ENCODE assay signal across 14 cellular contexts in genomic region chr14:100680439-100681051, GRCh38. TPM values are rescaled to one million over a fixed set of nuclear protein-coding genes. Genes with fewer than 3 reads are reported as not detected.
DNase-seq lines count a peak whose midpoint lies in the region; ATAC-seq, FAIRE-seq and TF ChIP-seq lines count a peak whose summit lies in the region.
"Had no signal": no experiment of that assay in that cellular context is flagged by ENCODE, and none has a peak within 500 bp of the region (broad histone marks: within the 10 kb centered on the region; RNA-seq: fewer than 3 reads in every experiment).

No MANE protein-coding gene starts in this region.

- H3K4ac ChIP-seq in IMR-90 (ENCODE audit: low read depth, low read length): no peak overlapping the region

- H3K23ac ChIP-seq in IMR-90 (ENCODE audit: low read depth, low read length): no peak overlapping the region

- H3K9me1 ChIP-seq in IMR-90 (ENCODE audit: insufficient read depth, low read length): no peaks in the 10 kb centered on the region; the same call in 1 of the 2 replicates

- H3K56ac ChIP-seq in IMR-90 (ENCODE audit: extremely low read depth, insufficient read depth, low read length): no peak overlapping the region

- no peak for DNase-seq in IMR-90
- DNase-seq in astrocyte (ENCODE audit: low read depth): no peak
- DNase-seq in lower lobe of right lung: no peak
- DNase-seq in testis: peak; percentile 44
- no peak for DNase-seq in activated naive CD4-positive, alpha-beta T cell treated with anti-CD3 and anti-CD28 coated beads, Interleukin-2, amount 50 U/mL, for 16 hours
- no peak for DNase-seq in activated naive CD4-positive, alpha-beta T cell (lab: John Stamatoyannopoulos, UW)
- DNase-seq in DMS114 treated with DMSO at 0.1 percent for 48 hours (lab: John Stamatoyannopoulos, UW; ENCODE audit: unreplicated experiment): no peak
- DNase-seq: activated CD8-positive, alpha-beta memory T cell treated with anti-CD3 and anti-CD28 coated beads for 24 hours; DMS79; immature natural killer cell; KG1; posterior cingulate gyrus had no signal

- peaks cover 10% of the 10 kb centered on the region for H3K4me1 Mint-ChIP-seq in astrocyte (ENCODE audit: low read depth, unreplicated experiment)

- no peak for TF ChIP-seq POLR2A in IMR-90 (IDR thresholded peaks at IDR 0.05; ENCODE audit: low read depth, low read length)
- no peak for TF ChIP-seq POLR2A in testis (IDR thresholded peaks at IDR 0.05)

- no peak overlapping the region for H4K8ac ChIP-seq in IMR-90 (ENCODE audit: low read depth in 2 of 2, low read length in 2 of 2)

- BruUV-seq in IMR-90 (replicated peaks; lab: Mats Ljungman, UMichigan): no TSS peak

- no peak overlapping the region for H2BK15ac ChIP-seq in IMR-90 (ENCODE audit: low read depth, low read length)

- H4K5ac ChIP-seq in IMR-90 (ENCODE audit: low read depth, low read length): no peak overlapping the region

- no peak overlapping the region for H2BK5ac ChIP-seq in IMR-90 (ENCODE audit: low read depth, low read length, poor library complexity, severe bottlenecking)

- H3K9ac ChIP-seq in IMR-90 (ENCODE audit: low read depth, low read length): no peak overlapping the region
- H3K9ac ChIP-seq in astrocyte (ENCODE audit: low read length): peak overlapping the region; percentile 47

- H3K27me3 Mint-ChIP-seq in astrocyte (ENCODE audit: low read depth, unreplicated experiment): peaks cover 22% of the 10 kb centered on the region

- H3K79me1 ChIP-seq in IMR-90 (ENCODE audit: low read depth in 1 of 2, low read length in 2 of 2): no peaks in the 10 kb centered on the region

- H3K4me3 ChIP-seq in IMR-90 (ENCODE audit: insufficient read depth, low read depth, low read length): no peak overlapping the region
- H3K4me3 ChIP-seq in astrocyte (ENCODE audit: insufficient read depth, low read depth, low read length): no peak overlapping the region
- no peak overlapping the region for H3K4me3 ChIP-seq in lower lobe of right lung
- H3K4me3 ChIP-seq in testis: no peak overlapping the region

- no peak overlapping the region for H2BK120ac ChIP-seq in IMR-90 (ENCODE audit: low read depth, low read length)

- no peaks in the 10 kb centered on the region; the same call in 1 of the 2 replicates for H4K20me1 ChIP-seq in IMR-90 (ENCODE audit: insufficient read depth, low read length)
- H4K20me1 ChIP-seq in astrocyte (ENCODE audit: insufficient read depth, low read length): no peaks in the 10 kb centered on the region

- in situ Hi-C loops in IMR-90 (cut with MboI; ENCODE audit: low sequenced_read_pairs): no loop called here

- H3K9me3 Mint-ChIP-seq in astrocyte (ENCODE audit: unreplicated experiment): peaks cover 1% of the 10 kb centered on the region
- H3K9me3 Mint-ChIP-seq: immature natural killer cell had no signal

- H2BK20ac ChIP-seq in IMR-90 (ENCODE audit: low read depth, low read length): no peak overlapping the region

- intact Hi-C loops in IMR-90 (cut with micrococcal nuclease): no loop called here
- intact Hi-C loops in lower lobe of right lung (cut with DNase I): no loop called here
- intact Hi-C loops in testis (cut with DNase I; ENCODE audit: low total_unique reads): no loop called here

- 50% methylated on average over 4 of the region's 23 CpGs; no CpG with 5 or more reads in 1 of the 2 experiments for WGBS in IMR-90 (ENCODE audit: extremely low coverage in 2 of 2, insufficient read length in 1 of 2), 2 experiments
- WGBS in testis, 2 donors: 45 to 65% methylated on average over 13 to 23 of the region's 23 CpGs

- no peak for FAIRE-seq in astrocyte (lab: Jason Lieb, UNC)
- FAIRE-seq: endometrium, GM18507 had no signal

- H2AK9ac ChIP-seq in IMR-90 (replicated peaks; ENCODE audit: low read depth, low read length, poor library complexity): peak overlapping the region; percentile 57

- no peak for TF ChIP-seq RAD21 in IMR-90 (IDR thresholded peaks at IDR 0.05; ENCODE audit: low read length)

- peaks cover 1% of the 10 kb centered on the region for H3K36me3 Mint-ChIP-seq in astrocyte (ENCODE audit: low read depth, unreplicated experiment)
- H3K36me3 Mint-ChIP-seq: immature natural killer cell had no signal

- H3K27me3 ChIP-seq in IMR-90 (ENCODE audit: control insufficient read depth, insufficient read depth, low read length) (peaks cover 10% of the 10 kb centered on the region), astrocyte (ENCODE audit: insufficient read depth, low read length) (no peaks in the 10 kb centered on the region), lower lobe of right lung (ENCODE audit: low read depth) (no peaks in the 10 kb centered on the region), testis (no peaks in the 10 kb centered on the region)

- H3K4me3 Mint-ChIP-seq in astrocyte (ENCODE audit: unreplicated experiment): no peak overlapping the region
- H3K4me3 Mint-ChIP-seq: immature natural killer cell had no signal

- H3K27ac ChIP-seq in IMR-90 (ENCODE audit: insufficient read depth, low read length): no peak overlapping the region
- peak overlapping the region; percentile 63 for H3K27ac ChIP-seq in astrocyte (ENCODE audit: low read depth, low read length)
- H3K27ac ChIP-seq in lower lobe of right lung: peak overlapping the region; percentile 39
- H3K27ac ChIP-seq in testis: peak overlapping the region; percentile 69 to 87

- H3K4me2 ChIP-seq in IMR-90 (ENCODE audit: low read depth, low read length): no peak overlapping the region
- H3K4me2 ChIP-seq in astrocyte (ENCODE audit: low read length): no peak overlapping the region

- H3K4me1 ChIP-seq in IMR-90 (ENCODE audit: control insufficient read depth, insufficient read depth, low read length): peaks cover 10% of the 10 kb centered on the region
- H3K4me1 ChIP-seq in astrocyte (ENCODE audit: insufficient read depth, low read length): peaks cover 43% of the 10 kb centered on the region
- peaks cover 36% of the 10 kb centered on the region for H3K4me1 ChIP-seq in lower lobe of right lung
- H3K4me1 ChIP-seq in testis: peaks cover 54% of the 10 kb centered on the region

- H3K27ac Mint-ChIP-seq in astrocyte (ENCODE audit: unreplicated experiment): no peak overlapping the region

- POLR2A ChIA-PET in IMR-90 (lab: Charles Lee; ENCODE audit: unreplicated experiment): no interaction called here

- H2AFZ ChIP-seq in IMR-90 (replicated peaks; ENCODE audit: low read length, poor library complexity) (peak overlapping the region; percentile 37), astrocyte (ENCODE audit: low read depth, low read length) (peak overlapping the region; percentile 30)

- H3K9me3 ChIP-seq in IMR-90 (ENCODE audit: control insufficient read depth, insufficient read depth, low read length): peaks cover 2% of the 10 kb centered on the region; the same call in 1 of the 2 replicates
- no peaks in the 10 kb centered on the region for H3K9me3 ChIP-seq in astrocyte (ENCODE audit: insufficient read depth, low read depth, low read length)
- no peaks in the 10 kb centered on the region for H3K9me3 ChIP-seq in lower lobe of right lung
- no peaks in the 10 kb centered on the region for H3K9me3 ChIP-seq in testis

- TF ChIP-seq CTCF in IMR-90 (conservative IDR thresholded peaks at IDR 0.05; ENCODE audit: low read depth, low read length): no peak
- TF ChIP-seq CTCF in astrocyte (IDR thresholded peaks at IDR 0.05; ENCODE audit: insufficient read depth, low read depth, low read length): no peak
- no peak for TF ChIP-seq CTCF in lower lobe of right lung (IDR thresholded peaks at IDR 0.05)
- no peak for TF ChIP-seq CTCF in testis (IDR thresholded peaks at IDR 0.05)

- dilution Hi-C loops in IMR-90 (cut with HindIII; ENCODE audit: low sequenced_read_pairs, unreplicated experiment): no loop called here

- H3K36me3 ChIP-seq in IMR-90 (ENCODE audit: control insufficient read depth, insufficient read depth, low read length) (no peaks in the 10 kb centered on the region), astrocyte (ENCODE audit: insufficient read depth, low read length) (no peaks in the 10 kb centered on the region), lower lobe of right lung (no peaks in the 10 kb centered on the region), testis (ENCODE audit: low read depth, missing control alignments) (no peaks in the 10 kb centered on the region)

- H3K18ac ChIP-seq in IMR-90 (ENCODE audit: low read depth, low read length): no peak overlapping the region

- no peaks in the 10 kb centered on the region for H3K79me2 ChIP-seq in astrocyte (ENCODE audit: insufficient read depth, low read length)

- H4K91ac ChIP-seq in IMR-90 (ENCODE audit: insufficient read depth, low read depth, low read length): no peak overlapping the region

- no peak overlapping the region for H3K14ac ChIP-seq in IMR-90 (replicated peaks; ENCODE audit: low read depth, low read length)

- H2AK5ac ChIP-seq in IMR-90 (ENCODE audit: low read depth, low read length): no peak overlapping the region

- ATAC-seq in IMR-90 (ENCODE audit: low read depth) (no peak), lower lobe of right lung (peak in 1 of 2 donors; percentile 11)

- CTCF ChIA-PET in IMR-90 (lab: Yijun Ruan, JAX): no interaction called here

TF ChIP-seq in IMR-90, 13 proteins besides CTCF, POLR2A, EP300 and RAD21 (continues in another document):
- TF ChIP-seq MAFK (IDR thresholded peaks at IDR 0.05; ENCODE audit: low read depth, low read length) (no peak), RCOR1 (IDR thresholded peaks at IDR 0.05; ENCODE audit: insufficient replicate concordance, low read length) (no peak), MAZ (IDR thresholded peaks at IDR 0.05; ENCODE audit: borderline replicate concordance, low read depth, low read length) (no peak), MXI1 (IDR thresholded peaks at IDR 0.05; ENCODE audit: borderline replicate concordance, low read depth, low read length) (no peak), CEBPB (IDR thresholded peaks at IDR 0.05; ENCODE audit: low read depth, low read length) (no peak), SMC3 (IDR thresholded peaks at IDR 0.05; ENCODE audit: low read depth, low read length) (no peak), USF2 (IDR thresholded peaks at IDR 0.05; ENCODE audit: low read depth, low read length) (no peak), RFX5 (IDR thresholded peaks at IDR 0.05; ENCODE audit: low read depth, low read length) (no peak)

RNA-seq across cellular contexts. Expression of gene DLK1, which starts 46.1 kb away (rescaled TPM):
- total RNA-seq in IMR-90 (2012; rRNA removed) (under 0.01 TPM in 1 of 2 replicates, not detected in the other), astrocyte (1.3 and 2.7 TPM in 2 replicates), lower lobe of right lung (not detected), testis (100 to 1,000 TPM in 1 of 2 donors, 10 to 100 TPM in 1; 59.4 to 109 TPM)
- polyA plus RNA-seq in IMR-90 (2012; rRNA removed) (0.07 TPM in 1 of 2 replicates, not detected in the other), testis (ENCODE audit: insufficient read depth, low read depth, low replicate concordance) (45.6 TPM)
- polyA plus RNA-seq in IMR-90 (2012; cell fraction: cytosol; rRNA removed): 0.03 and 0.28 TPM in 2 replicates
- 0.09 TPM in 1 of 2 replicates, not detected in the other for polyA plus RNA-seq in IMR-90 (2012; cell fraction: nucleus; rRNA removed; ENCODE audit: low replicate concordance)
- polyA plus RNA-seq: immature natural killer cell had no signal

Comparison
In these comparisons a context has a peak if more than half of its experiments do, and no peak if none do; other contexts are left out.
1. RNA of gene DLK1, which starts 46.1 kb away (total RNA-seq): 59.4 to 109 TPM in testis; 1.3 to 2.7 TPM in astrocyte, under 0.01 TPM in IMR-90 and not detected in lower lobe of right lung (single experiment); every median in the first group is over 10 times any median in the second.